In genomic region chr6:16471222-16471784, GRCh38 we compare ENCODE assay signal across 10 cellular contexts.
DNase-seq lines count a peak whose midpoint lies in the region; ATAC-seq and TF ChIP-seq lines count a peak whose summit lies in the region.
"Had no signal": no experiment of that assay in that cellular context is flagged by ENCODE, and none has a peak within 500 bp of the region (broad histone marks: within the 10 kb centered on the region; RNA-seq: fewer than 3 reads in every experiment).

No MANE protein-coding gene starts in this region.

- WGBS in spleen, 5 donors: 59 to 72% (median 68%) methylated on average over 6 of the region's 6 CpGs

- no peaks in the 10 kb centered on the region for H3K9me3 Mint-ChIP-seq in CD8-positive, alpha-beta T cell

- peaks cover 9% of the 10 kb centered on the region for H3K36me3 Mint-ChIP-seq in CD8-positive, alpha-beta T cell

- no peak overlapping the region for H3K27ac ChIP-seq in CD8-positive, alpha-beta T cell (ENCODE audit: low read depth, low read length)
- peak overlapping the region in 3 of 8 donors; percentile 12 to 63 (median 44) for H3K27ac ChIP-seq in spleen
- H3K27ac ChIP-seq: neutrophil, uterus had no signal

- peak in 1 of 7 experiments; percentile 33 for DNase-seq in CD8-positive, alpha-beta T cell
- peak; percentile 5 for DNase-seq in astrocyte of the hippocampus (ENCODE audit: low read depth, low spot score)
- DNase-seq in islet precursor cell: no peak
- DNase-seq in hepatic stellate cell (ENCODE audit: low spot score): no peak
- no peak for DNase-seq in spleen
- no peak for DNase-seq in DMS153 treated with DMSO at 0.1 percent for 48 hours (lab: John Stamatoyannopoulos, UW; ENCODE audit: unreplicated experiment)
- DNase-seq: uterus had no signal

- POLR2A ChIA-PET in CD8-positive, alpha-beta T cell (lab: Charles Lee): no interaction called here

- H3K9me3 ChIP-seq in CD8-positive, alpha-beta T cell (ENCODE audit: low read length): no peaks in the 10 kb centered on the region
- no peaks in the 10 kb centered on the region for H3K9me3 ChIP-seq in spleen
- H3K9me3 ChIP-seq: neutrophil, uterus had no signal

- TF ChIP-seq POLR2A in spleen (IDR thresholded peaks at IDR 0.05): no peak

- no peak for ATAC-seq in CD8-positive, alpha-beta T cell
- ATAC-seq in GM19395 (IDR thresholded peaks at IDR 0.05; ENCODE audit: unreplicated experiment) (peak; percentile 52), HG03175 (IDR thresholded peaks at IDR 0.05; ENCODE audit: unreplicated experiment) (peak; percentile 79)

- peak overlapping the region; percentile 69 for H3K27ac Mint-ChIP-seq in CD8-positive, alpha-beta T cell

- H3K36me3 ChIP-seq in CD8-positive, alpha-beta T cell (ENCODE audit: insufficient read depth, low read length): no peaks in the 10 kb centered on the region
- no peaks in the 10 kb centered on the region for H3K36me3 ChIP-seq in spleen
- H3K36me3 ChIP-seq: neutrophil, uterus had no signal

- H3K27me3 ChIP-seq in CD8-positive, alpha-beta T cell (ENCODE audit: insufficient read depth, low read length): no peaks in the 10 kb centered on the region
- no peaks in the 10 kb centered on the region for H3K27me3 ChIP-seq in spleen (replicated peaks in 1 of 7)
- H3K27me3 ChIP-seq: neutrophil, uterus had no signal

- H3K4me1 Mint-ChIP-seq in CD8-positive, alpha-beta T cell (ENCODE audit: low read depth): peaks cover 55% of the 10 kb centered on the region

- no peak for TF ChIP-seq CTCF in CD8-positive, alpha-beta T cell (IDR thresholded peaks at IDR 0.05)
- no peak for TF ChIP-seq CTCF in spleen (IDR thresholded peaks at IDR 0.05 in 8 of 11, conservative IDR thresholded peaks at IDR 0.05 in 3 of 11)

- H3K4me3 Mint-ChIP-seq in CD8-positive, alpha-beta T cell: no peak overlapping the region

- CTCF ChIA-PET in CD8-positive, alpha-beta T cell (lab: Charles Lee): interaction anchor here (0.9 to 3.4 kb wide), 3 partner anchors 40 to 248 kb away, joined by 3 to 16 read pairs (median 4); no protein-coding TSS in a partner anchor

- H3K27me3 Mint-ChIP-seq in CD8-positive, alpha-beta T cell (ENCODE audit: low read depth): no peaks in the 10 kb centered on the region

- peaks cover 22% of the 10 kb centered on the region for H3K4me1 ChIP-seq in CD8-positive, alpha-beta T cell (ENCODE audit: insufficient read depth, low read length)
- peaks cover 0 to 63% (median 21%) of the 10 kb centered on the region in 6 donors for H3K4me1 ChIP-seq in spleen
- H3K4me1 ChIP-seq: uterus had no signal

- no peak overlapping the region for H3K4me3 ChIP-seq in CD8-positive, alpha-beta T cell (ENCODE audit: low read depth, low read length)
- H3K4me3 ChIP-seq in spleen: no peak overlapping the region
- H3K4me3 ChIP-seq: uterus had no signal

- intact Hi-C loops in CD8-positive, alpha-beta T cell (cut with DNase I, micrococcal nuclease): loop anchor here (5.0 kb wide), 1 partner anchor 41 kb away; no protein-coding TSS in a partner anchor
- intact Hi-C loops in spleen (cut with DNase I; ENCODE audit: low total_unique reads): no loop called here
